9 cellular contexts compared by ENCODE assay signal in genomic region chr13:95480131-95480545, GRCh38.
DNase-seq lines count a peak whose midpoint lies in the region; ATAC-seq lines count a peak whose summit lies in the region.
"Had no signal": no experiment of that assay in that cellular context is flagged by ENCODE, and none has a peak within 500 bp of the region (broad histone marks: within the 10 kb centered on the region; RNA-seq: fewer than 3 reads in every experiment).

No MANE protein-coding gene starts in this region.

- no peaks in the 10 kb centered on the region for H3K36me3 Mint-ChIP-seq in activated naive CD4-positive, alpha-beta T cell treated with anti-CD3 and anti-CD28 coated beads, Interleukin-2, amount 50 U/mL, for 72 hours
- no peaks in the 10 kb centered on the region for H3K36me3 Mint-ChIP-seq in T-helper 2 cell treated with Interferon-gamma antibody and Interleukin-4, amounts not matched to agents 5 μg/mL and 100 μg/mL, for 36 hours (ENCODE audit: low read depth)
- no peaks in the 10 kb centered on the region for H3K36me3 Mint-ChIP-seq in stimulated activated effector memory CD8-positive, alpha-beta T cell treated with anti-CD3 and anti-CD28 coated beads, Interleukin-12 subunit alpha, Interleukin-12 subunit beta, amount 100 ng/mL, for 72 hours

- peak; percentile 61 to 66 for ATAC-seq in activated naive CD4-positive, alpha-beta T cell treated with anti-CD3 and anti-CD28 coated beads, Interleukin-2, amount 50 U/mL, for 72 hours
- ATAC-seq in HG02981 (IDR thresholded peaks at IDR 0.05; ENCODE audit: unreplicated experiment): peak; percentile 60
- ATAC-seq in stimulated activated effector memory CD8-positive, alpha-beta T cell treated with anti-CD3 and anti-CD28 coated beads, Interleukin-12 subunit alpha, Interleukin-12 subunit beta, amount 100 ng/mL, for 72 hours: peak; percentile 56

- H3K27me3 Mint-ChIP-seq in T-helper 2 cell treated with Interferon-gamma antibody and Interleukin-4, amounts not matched to agents 5 μg/mL and 100 μg/mL, for 36 hours (ENCODE audit: low read depth): peaks cover 11% of the 10 kb centered on the region

- peaks cover 16% of the 10 kb centered on the region for H3K4me1 Mint-ChIP-seq in T-helper 2 cell treated with Interferon-gamma antibody and Interleukin-4, amounts not matched to agents 5 μg/mL and 100 μg/mL, for 36 hours (ENCODE audit: low read depth)
- H3K4me1 Mint-ChIP-seq in stimulated activated effector memory CD8-positive, alpha-beta T cell treated with anti-CD3 and anti-CD28 coated beads, Interleukin-12 subunit alpha, Interleukin-12 subunit beta, amount 100 ng/mL, for 72 hours: peaks cover 10% of the 10 kb centered on the region

- peak overlapping the region in 1 of 2 donors; percentile 12 for H3K27ac Mint-ChIP-seq in activated naive CD4-positive, alpha-beta T cell treated with anti-CD3 and anti-CD28 coated beads, Interleukin-2, amount 50 U/mL, for 72 hours
- no peak overlapping the region for H3K27ac Mint-ChIP-seq in T-helper 2 cell treated with Interferon-gamma antibody and Interleukin-4, amounts not matched to agents 5 μg/mL and 100 μg/mL, for 36 hours
- no peak overlapping the region for H3K27ac Mint-ChIP-seq in stimulated activated effector memory CD8-positive, alpha-beta T cell treated with anti-CD3 and anti-CD28 coated beads, Interleukin-12 subunit alpha, Interleukin-12 subunit beta, amount 100 ng/mL, for 72 hours

- peak overlapping the region; percentile 6 for H3K4me3 Mint-ChIP-seq in T-helper 2 cell treated with Interferon-gamma antibody and Interleukin-4, amounts not matched to agents 5 μg/mL and 100 μg/mL, for 36 hours
- H3K4me3 Mint-ChIP-seq in stimulated activated effector memory CD8-positive, alpha-beta T cell treated with anti-CD3 and anti-CD28 coated beads, Interleukin-12 subunit alpha, Interleukin-12 subunit beta, amount 100 ng/mL, for 72 hours: no peak overlapping the region

- DNase-seq in activated naive CD4-positive, alpha-beta T cell treated with anti-CD3 and anti-CD28 coated beads, Interleukin-2, amount 50 U/mL, for 72 hours (ENCODE audit: low spot score in 2 of 2): peak in 1 of 2 donors; percentile 10
- DNase-seq in activated naive CD4-positive, alpha-beta T cell (lab: John Stamatoyannopoulos, UW): no peak
- DNase-seq in T-helper 2 cell treated with Interferon-gamma antibody and Interleukin-4, amounts not matched to agents 5 μg/mL and 100 μg/mL, for 36 hours (ENCODE audit: low spot score): peak; percentile 51
- DNase-seq in stimulated activated effector memory CD8-positive, alpha-beta T cell treated with anti-CD3 and anti-CD28 coated beads, Interleukin-12 subunit alpha, Interleukin-12 subunit beta, amount 100 ng/mL, for 72 hours (ENCODE audit: low spot score in 2 of 2): no peak
- no peak for DNase-seq in SHP77 (lab: John Stamatoyannopoulos, UW)
- DNase-seq in NCI-H2171 treated with DMSO at 0.1 percent for 48 hours (lab: John Stamatoyannopoulos, UW): no peak
- no peak for DNase-seq in DMS53 treated with DMSO at 0.1 percent for 48 hours (lab: John Stamatoyannopoulos, UW; ENCODE audit: unreplicated experiment)
- DNase-seq: NCI-H1092 had no signal

- no peaks in the 10 kb centered on the region for H3K9me3 Mint-ChIP-seq in activated naive CD4-positive, alpha-beta T cell treated with anti-CD3 and anti-CD28 coated beads, Interleukin-2, amount 50 U/mL, for 72 hours
- H3K9me3 Mint-ChIP-seq in T-helper 2 cell treated with Interferon-gamma antibody and Interleukin-4, amounts not matched to agents 5 μg/mL and 100 μg/mL, for 36 hours: no peaks in the 10 kb centered on the region
- H3K9me3 Mint-ChIP-seq in stimulated activated effector memory CD8-positive, alpha-beta T cell treated with anti-CD3 and anti-CD28 coated beads, Interleukin-12 subunit alpha, Interleukin-12 subunit beta, amount 100 ng/mL, for 72 hours: no peaks in the 10 kb centered on the region
